12 cellular contexts compared by ENCODE assay signal in genomic region chr6:15336905-15337583, GRCh38.
A peak's percentile ranks its signal among the peaks of the same experiment; 100 is the strongest.
DNase-seq lines count a peak whose midpoint lies in the region; ATAC-seq, FAIRE-seq and TF ChIP-seq lines count a peak whose summit lies in the region.
"Had no signal": no experiment of that assay in that cellular context is flagged by ENCODE, and none has a peak within 500 bp of the region (broad histone marks: within the 10 kb centered on the region; RNA-seq: fewer than 3 reads in every experiment).

No MANE protein-coding gene starts in this region.

- peaks cover 11% of the 10 kb centered on the region for H3K4me1 ChIP-seq in effector memory CD4-positive, alpha-beta T cell (ENCODE audit: control insufficient read depth, insufficient read depth, low read length, poor library complexity, severe bottlenecking)
- H3K4me1 ChIP-seq: colonic mucosa had no signal

- H3K27me3 ChIP-seq in effector memory CD4-positive, alpha-beta T cell (replicated peaks; ENCODE audit: control insufficient read depth, insufficient read depth, low read length, poor library complexity, severe bottlenecking) = no peaks in the 10 kb centered on the region
- H3K27me3 ChIP-seq: colonic mucosa, SJSA1 had no signal

- peak overlapping the region; percentile 3 for H3K4me3 Mint-ChIP-seq in activated naive CD8-positive, alpha-beta T cell
- H3K4me3 Mint-ChIP-seq in nephron = no peak overlapping the region
- H3K4me3 Mint-ChIP-seq in activated CD8-positive, alpha-beta memory T cell treated with anti-CD3 and anti-CD28 coated beads, Interleukin-2, amount 10 ng/mL, durations not matched to agents 7 days and 5 days = no peak overlapping the region

- H3K4me3 ChIP-seq in effector memory CD4-positive, alpha-beta T cell (ENCODE audit: insufficient read depth, low read depth, low read length, poor library complexity, severe bottlenecking) = no peak overlapping the region
- H3K4me3 ChIP-seq: colonic mucosa, SJSA1 had no signal

- DNase-seq in NCI-H82 (lab: John Stamatoyannopoulos, UW) (peak; percentile 73), NCI-H82 treated with DMSO at 0.1 percent for 48 hours (lab: John Stamatoyannopoulos, UW; ENCODE audit: unreplicated experiment) (no peak), NCI-H1694 (lab: John Stamatoyannopoulos, UW) (peak; percentile 69), GM19239 (ENCODE audit: insufficient read length, low spot score) (no peak)
- no peak for DNase-seq in activated CD8-positive, alpha-beta memory T cell treated with anti-CD3 and anti-CD28 coated beads, Interleukin-2, amount 10 ng/mL, durations not matched to agents 7 days and 5 days
- DNase-seq in effector memory CD4-positive, alpha-beta T cell = no peak
- DNase-seq: 8988T, colonic mucosa, NCI-H1092 treated with DMSO at 0.1 percent for 48 hours had no signal

- peaks cover 3% of the 10 kb centered on the region for H3K36me3 ChIP-seq in effector memory CD4-positive, alpha-beta T cell (ENCODE audit: control insufficient read depth, insufficient read depth, low read length)
- H3K36me3 ChIP-seq: colonic mucosa, SJSA1 had no signal

- CTCF ChIA-PET in activated CD8-positive, alpha-beta memory T cell treated with anti-CD3 and anti-CD28 coated beads, Interleukin-2, amount 10 ng/mL, durations not matched to agents 7 days and 5 days (lab: Charles Lee) = no interaction called here

- H3K27ac Mint-ChIP-seq in activated naive CD8-positive, alpha-beta T cell = peak overlapping the region; percentile 76
- H3K27ac Mint-ChIP-seq in nephron = peak overlapping the region in 2 of 3 experiments; percentile 1 to 9
- no peak overlapping the region for H3K27ac Mint-ChIP-seq in activated CD8-positive, alpha-beta memory T cell treated with anti-CD3 and anti-CD28 coated beads, Interleukin-2, amount 10 ng/mL, durations not matched to agents 7 days and 5 days

- H3K4me1 Mint-ChIP-seq in activated naive CD8-positive, alpha-beta T cell (ENCODE audit: low read depth) = peaks cover 86% of the 10 kb centered on the region
- peaks cover 66% of the 10 kb centered on the region for H3K4me1 Mint-ChIP-seq in nephron
- peaks cover 47% of the 10 kb centered on the region for H3K4me1 Mint-ChIP-seq in activated CD8-positive, alpha-beta memory T cell treated with anti-CD3 and anti-CD28 coated beads, Interleukin-2, amount 10 ng/mL, durations not matched to agents 7 days and 5 days

- no peaks in the 10 kb centered on the region for H3K9me3 ChIP-seq in effector memory CD4-positive, alpha-beta T cell (ENCODE audit: control insufficient read depth, low read length)
- H3K9me3 ChIP-seq: colonic mucosa, SJSA1 had no signal

- FAIRE-seq in GM19239 (lab: Jason Lieb, UNC) = no peak

- H3K36me3 Mint-ChIP-seq in activated naive CD8-positive, alpha-beta T cell = no peaks in the 10 kb centered on the region
- H3K36me3 Mint-ChIP-seq in nephron (ENCODE audit: low read depth) = no peaks in the 10 kb centered on the region
- H3K36me3 Mint-ChIP-seq in activated CD8-positive, alpha-beta memory T cell treated with anti-CD3 and anti-CD28 coated beads, Interleukin-2, amount 10 ng/mL, durations not matched to agents 7 days and 5 days = peaks cover 5% of the 10 kb centered on the region

- no peak for TF ChIP-seq CTCF in nephron (IDR thresholded peaks at IDR 0.05; ENCODE audit: unreplicated experiment in 3 of 3)

- H3K27me3 Mint-ChIP-seq in activated naive CD8-positive, alpha-beta T cell = no peaks in the 10 kb centered on the region
- no peaks in the 10 kb centered on the region for H3K27me3 Mint-ChIP-seq in nephron (ENCODE audit: low read depth)
- H3K27me3 Mint-ChIP-seq in activated CD8-positive, alpha-beta memory T cell treated with anti-CD3 and anti-CD28 coated beads, Interleukin-2, amount 10 ng/mL, durations not matched to agents 7 days and 5 days = no peaks in the 10 kb centered on the region

- H3K27ac ChIP-seq in effector memory CD4-positive, alpha-beta T cell (ENCODE audit: insufficient read depth, low read length, poor library complexity, severe bottlenecking) = no peak overlapping the region
- H3K27ac ChIP-seq: colonic mucosa, SJSA1 had no signal

- H3K9me3 Mint-ChIP-seq in activated naive CD8-positive, alpha-beta T cell (ENCODE audit: low read depth) = no peaks in the 10 kb centered on the region
- H3K9me3 Mint-ChIP-seq in nephron = no peaks in the 10 kb centered on the region
- H3K9me3 Mint-ChIP-seq in activated CD8-positive, alpha-beta memory T cell treated with anti-CD3 and anti-CD28 coated beads, Interleukin-2, amount 10 ng/mL, durations not matched to agents 7 days and 5 days (ENCODE audit: low read depth) = no peaks in the 10 kb centered on the region

- ATAC-seq in activated CD8-positive, alpha-beta memory T cell treated with anti-CD3 and anti-CD28 coated beads, Interleukin-2, amount 10 ng/mL, durations not matched to agents 7 days and 5 days = no peak

Comparison
In these comparisons a context has a peak if more than half of its experiments do, and no peak if none do; other contexts are left out.
1. DNase-seq: peak in NCI-H82 (single experiment) and NCI-H1694 (single experiment); none in NCI-H82 treated with DMSO at 0.1 percent for 48 hours (single experiment), activated CD8-positive, alpha-beta memory T cell treated with anti-CD3 and anti-CD28 coated beads, Interleukin-2, amount 10 ng/mL, durations not matched to agents 7 days and 5 days (single experiment), effector memory CD4-positive, alpha-beta T cell (0 of 3) and GM19239 (single experiment).